ENCODE assay signal across 14 cellular contexts in the genomic region with DNA sequence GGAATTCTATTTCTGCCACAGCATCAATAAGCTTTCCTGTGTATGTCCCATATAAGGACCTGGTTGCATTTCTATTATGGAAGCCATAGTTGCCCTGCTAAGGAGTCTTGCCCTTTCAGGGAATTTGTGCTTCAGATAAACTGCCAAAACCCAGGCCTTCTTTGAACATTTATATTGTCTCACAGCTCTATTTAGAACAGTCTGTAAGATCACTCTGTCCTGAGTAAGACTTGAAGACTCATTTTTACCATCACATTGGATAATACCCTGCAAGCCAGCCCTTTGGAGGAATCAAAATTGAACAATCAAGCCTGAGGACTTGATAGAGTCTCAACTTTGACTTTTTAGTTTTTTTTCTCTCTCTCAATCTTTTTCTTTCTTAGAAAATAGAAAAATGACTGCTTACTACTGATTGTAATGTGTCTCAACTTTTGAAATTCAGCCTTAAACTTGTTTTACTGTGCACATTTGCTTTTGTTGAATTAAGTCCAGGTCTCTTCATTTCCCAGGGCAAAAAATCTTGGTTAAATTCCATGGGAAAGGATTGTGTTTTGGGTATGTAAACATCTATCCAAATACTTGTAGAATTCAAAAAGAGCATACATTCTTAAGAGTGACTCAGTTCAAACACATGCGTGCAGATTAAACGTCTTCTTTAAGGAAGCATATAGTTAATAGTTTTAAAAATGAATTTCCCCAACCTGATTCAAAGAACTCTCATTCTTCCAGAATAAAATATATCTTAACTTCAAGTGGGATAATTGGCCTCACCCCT.
DNase-seq lines count a peak whose midpoint lies in the region; ATAC-seq and TF ChIP-seq lines count a peak whose summit lies in the region.
"Had no signal": no experiment of that assay in that cellular context is flagged by ENCODE, and none has a peak within 500 bp of the region (broad histone marks: within the 10 kb centered on the region; RNA-seq: fewer than 3 reads in every experiment).

No MANE protein-coding gene starts in this region.

- no peak for TF ChIP-seq POLR2A in esophagus muscularis mucosa (IDR thresholded peaks at IDR 0.05; ENCODE audit: low read depth)

- no peak for TF ChIP-seq EP300 in esophagus muscularis mucosa (IDR thresholded peaks at IDR 0.05)

- no peaks in the 10 kb centered on the region for H3K9me3 ChIP-seq in esophagus muscularis mucosa

- DNase-seq in EL = peak; percentile 87
- DNase-seq in NCI-H748 (lab: John Stamatoyannopoulos, UW; ENCODE audit: unreplicated experiment) = peak; percentile 54
- DNase-seq in esophagus muscularis mucosa (ENCODE audit: extremely low spot score) = no peak
- peak; percentile 13 for DNase-seq in renal cortical epithelial cell (ENCODE audit: low read depth)
- no peak for DNase-seq in medulla oblongata (ENCODE audit: extremely low spot score)
- DNase-seq in NCI-H82 (lab: John Stamatoyannopoulos, UW) = no peak
- DNase-seq: activated CD4-positive, CD25-positive, alpha-beta regulatory T cell; activated naive CD8-positive, alpha-beta T cell treated with anti-CD3 and anti-CD28 coated beads, Interleukin-2, amount 50 U/mL, for 24 hours; effector memory CD4-positive, alpha-beta T cell; stimulated activated naive CD8-positive, alpha-beta T cell treated with anti-CD3 and anti-CD28 coated beads, Interleukin-15, amount 100 ng/mL, for 72 hours had no signal

- H3K27me3 ChIP-seq in esophagus muscularis mucosa = no peaks in the 10 kb centered on the region

- intact Hi-C loops in esophagus muscularis mucosa (cut with DNase I) = no loop called here

- peaks cover 3 to 95% (median 84%) of the 10 kb centered on the region in 4 donors for H3K4me1 ChIP-seq in esophagus muscularis mucosa

- ATAC-seq in HG03565 (IDR thresholded peaks at IDR 0.05; ENCODE audit: unreplicated experiment) = no peak
- no peak for ATAC-seq in HG03196 (IDR thresholded peaks at IDR 0.05; ENCODE audit: unreplicated experiment)
- ATAC-seq: activated naive CD8-positive, alpha-beta T cell treated with anti-CD3 and anti-CD28 coated beads, Interleukin-2, amount 50 U/mL, for 24 hours; stimulated activated naive CD8-positive, alpha-beta T cell treated with anti-CD3 and anti-CD28 coated beads, Interleukin-15, amount 100 ng/mL, for 72 hours had no signal

- H3K27ac ChIP-seq in esophagus muscularis mucosa (replicated peaks in 1 of 4) = peak overlapping the region; percentile 70 to 77 (median 75)
- H3K27ac ChIP-seq: parathyroid adenoma had no signal

- H3K36me3 ChIP-seq in esophagus muscularis mucosa = no peaks in the 10 kb centered on the region

- WGBS in esophagus muscularis mucosa = 46% methylated on average over 2 of the region's 2 CpGs

- no peak overlapping the region for H3K4me3 ChIP-seq in esophagus muscularis mucosa
- H3K4me3 ChIP-seq: lung had no signal

- TF ChIP-seq CTCF in esophagus muscularis mucosa (IDR thresholded peaks at IDR 0.05) = no peak

Comparison
In these comparisons a context has a peak if more than half of its experiments do, and no peak if none do; other contexts are left out.
1. DNase-seq: peak in EL (single experiment), NCI-H748 (single experiment) and renal cortical epithelial cell (single experiment); none in esophagus muscularis mucosa (single experiment), medulla oblongata (single experiment) and NCI-H82 (single experiment).